In the genomic region with DNA sequence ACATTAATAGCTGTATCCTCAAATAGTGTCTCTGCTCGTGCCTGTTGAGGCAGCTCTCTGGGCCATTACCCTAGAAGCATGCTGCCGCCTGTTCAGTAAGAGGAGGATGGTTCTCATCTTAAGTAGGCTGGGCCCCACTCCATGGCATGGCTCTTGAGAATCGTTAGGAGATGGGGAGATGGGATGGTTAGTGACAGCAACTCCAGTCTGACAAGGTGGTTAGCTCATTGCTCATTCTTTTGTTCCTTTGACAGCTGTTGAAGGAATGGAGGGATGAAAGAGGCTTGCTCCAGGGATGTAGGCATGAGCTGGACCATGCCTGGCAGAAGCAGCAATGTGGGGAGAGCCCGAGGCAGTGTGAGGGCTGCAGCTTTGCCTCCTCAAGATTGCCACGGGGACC, we compare ENCODE assay signal across 1 cellular context.
TF ChIP-seq lines count a peak whose summit lies in the region.

No MANE protein-coding gene starts in this region.

TF ChIP-seq in SK-N-SH treated with all-trans-retinoic acid at 6 μM for 48 hours, 23 proteins besides CTCF, POLR2A, EP300 and RAD21 (continued from another document):
- TF ChIP-seq, protein P1, sequence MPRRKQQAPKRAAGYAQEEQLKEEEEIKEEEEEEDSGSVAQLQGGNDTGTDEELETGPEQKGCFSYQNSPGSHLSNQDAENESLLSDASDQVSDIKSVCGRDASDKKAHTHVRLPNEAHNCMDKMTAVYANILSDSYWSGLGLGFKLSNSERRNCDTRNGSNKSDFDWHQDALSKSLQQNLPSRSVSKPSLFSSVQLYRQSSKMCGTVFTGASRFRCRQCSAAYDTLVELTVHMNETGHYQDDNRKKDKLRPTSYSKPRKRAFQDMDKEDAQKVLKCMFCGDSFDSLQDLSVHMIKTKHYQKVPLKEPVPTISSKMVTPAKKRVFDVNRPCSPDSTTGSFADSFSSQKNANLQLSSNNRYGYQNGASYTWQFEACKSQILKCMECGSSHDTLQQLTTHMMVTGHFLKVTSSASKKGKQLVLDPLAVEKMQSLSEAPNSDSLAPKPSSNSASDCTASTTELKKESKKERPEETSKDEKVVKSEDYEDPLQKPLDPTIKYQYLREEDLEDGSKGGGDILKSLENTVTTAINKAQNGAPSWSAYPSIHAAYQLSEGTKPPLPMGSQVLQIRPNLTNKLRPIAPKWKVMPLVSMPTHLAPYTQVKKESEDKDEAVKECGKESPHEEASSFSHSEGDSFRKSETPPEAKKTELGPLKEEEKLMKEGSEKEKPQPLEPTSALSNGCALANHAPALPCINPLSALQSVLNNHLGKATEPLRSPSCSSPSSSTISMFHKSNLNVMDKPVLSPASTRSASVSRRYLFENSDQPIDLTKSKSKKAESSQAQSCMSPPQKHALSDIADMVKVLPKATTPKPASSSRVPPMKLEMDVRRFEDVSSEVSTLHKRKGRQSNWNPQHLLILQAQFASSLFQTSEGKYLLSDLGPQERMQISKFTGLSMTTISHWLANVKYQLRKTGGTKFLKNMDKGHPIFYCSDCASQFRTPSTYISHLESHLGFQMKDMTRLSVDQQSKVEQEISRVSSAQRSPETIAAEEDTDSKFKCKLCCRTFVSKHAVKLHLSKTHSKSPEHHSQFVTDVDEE (CRISPR knock-in tag; IDR thresholded peaks at IDR 0.05): no peak
- no peak for TF ChIP-seq ESRRG (CRISPR knock-in tag; IDR thresholded peaks at IDR 0.05)
